ENCODE assay signal across 19 cellular contexts in genomic region chr10:6973904-6974303, GRCh38.
DNase-seq lines count a peak whose midpoint lies in the region; ATAC-seq and TF ChIP-seq lines count a peak whose summit lies in the region.
"Had no signal": no experiment of that assay in that cellular context is flagged by ENCODE, and none has a peak within 500 bp of the region (broad histone marks: within the 10 kb centered on the region; RNA-seq: fewer than 3 reads in every experiment).

No MANE protein-coding gene starts in this region.

- H3K9me3 ChIP-seq in BLaER1 treated with 17β-estradiol and CSF1 and Interleukin-3, amounts not matched to agents 10 nM and 100 nM (replicated peaks in 1 of 11), result peaks cover 8 to 27% (median 9%) of the 10 kb centered on the region in 11 experiments; a peak in 20 of 22 replicates
- H3K9me3 ChIP-seq in DND-41 (ENCODE audit: insufficient read depth, low read length, severe bottlenecking) (peaks cover 8% of the 10 kb centered on the region), T-helper 17 cell (ENCODE audit: control insufficient read depth, low read length, poor library complexity, severe bottlenecking) (no peaks in the 10 kb centered on the region)
- H3K9me3 ChIP-seq: BE2C, thoracic aorta had no signal

- DNase-seq in DND-41 (peak; percentile 85), T-helper 17 cell (no peak), medulla oblongata (ENCODE audit: extremely low spot score) (peak; percentile 42), NCI-H187 (lab: John Stamatoyannopoulos, UW) (no peak), NCI-H446 (lab: John Stamatoyannopoulos, UW) (no peak)
- DNase-seq: activated CD4-positive, CD25-positive, alpha-beta regulatory T cell; activated T-cell treated with anti-CD3 and anti-CD28 coated beads, Interleukin-2, amount 50 U/mL, for 1 hour; BE2C; GOT3; left ventricle myocardium superior; NCI-H146; NCI-H226 had no signal

- H3K79me2 ChIP-seq in DND-41 (ENCODE audit: insufficient read depth, low read length), result no peaks in the 10 kb centered on the region

- no peaks in the 10 kb centered on the region for H3K36me3 Mint-ChIP-seq in T-helper 17 cell (ENCODE audit: low read depth)

- H3K4me1 Mint-ChIP-seq in T-helper 17 cell, result peaks cover 12% of the 10 kb centered on the region

- H3K36me3 ChIP-seq in BLaER1 treated with 17β-estradiol and CSF1 and Interleukin-3, amounts not matched to agents 10 nM and 100 nM, result no peaks in the 10 kb centered on the region
- no peaks in the 10 kb centered on the region for H3K36me3 ChIP-seq in DND-41 (ENCODE audit: insufficient read depth, low read length)
- H3K36me3 ChIP-seq: BE2C, cardiac muscle cell, thoracic aorta had no signal

- H3K27ac ChIP-seq in BLaER1 treated with 17β-estradiol and CSF1 and Interleukin-3, amounts not matched to agents 10 nM and 100 nM, result peak overlapping the region in 3 of 11 experiments; percentile 0 to 22 (median 15); a peak in 2 of 22 replicates
- H3K27ac ChIP-seq in DND-41 (ENCODE audit: low read length), result peak overlapping the region; percentile 86
- H3K27ac ChIP-seq: cardiac muscle cell, thoracic aorta had no signal

- ATAC-seq in DND-41 (ENCODE audit: insufficient read depth, low read depth), result peak; percentile 100
- peak; percentile 72 for ATAC-seq in T-helper 17 cell
- no peak for ATAC-seq in HG02571 (IDR thresholded peaks at IDR 0.05; ENCODE audit: unreplicated experiment)
- no peak for ATAC-seq in HG02642 (IDR thresholded peaks at IDR 0.05; ENCODE audit: poor library complexity, unreplicated experiment)
- ATAC-seq: left ventricle myocardium superior, Right ventricle myocardium inferior had no signal

- no peaks in the 10 kb centered on the region for H3K27me3 ChIP-seq in BLaER1 treated with 17β-estradiol and CSF1 and Interleukin-3, amounts not matched to agents 10 nM and 100 nM
- H3K27me3 ChIP-seq in DND-41 (ENCODE audit: insufficient read depth, low read length, poor library complexity), result no peaks in the 10 kb centered on the region
- H3K27me3 ChIP-seq: BE2C, cardiac muscle cell had no signal

- H3K27ac Mint-ChIP-seq in T-helper 17 cell, result peak overlapping the region; percentile 82
- H3K27ac Mint-ChIP-seq: progenitor cell of endocrine pancreas had no signal

- H3K27me3 Mint-ChIP-seq in T-helper 17 cell, result peaks cover 11% of the 10 kb centered on the region

- peak overlapping the region; percentile 59 for H2AFZ ChIP-seq in DND-41 (ENCODE audit: low read depth, low read length)

- H4K20me1 ChIP-seq in BLaER1 treated with 17β-estradiol and CSF1 and Interleukin-3, amounts not matched to agents 10 nM and 100 nM, result no peaks in the 10 kb centered on the region
- H4K20me1 ChIP-seq in DND-41 (ENCODE audit: insufficient read depth, low read length), result no peaks in the 10 kb centered on the region

- peak overlapping the region in 10 of 11 experiments; percentile 0 to 45 (median 36); a peak in 17 of 22 replicates for H3K4me2 ChIP-seq in BLaER1 treated with 17β-estradiol and CSF1 and Interleukin-3, amounts not matched to agents 10 nM and 100 nM
- peak overlapping the region; percentile 47 for H3K4me2 ChIP-seq in DND-41 (ENCODE audit: insufficient read depth, low read length)

- no peak overlapping the region for H3K4me3 ChIP-seq in BLaER1 treated with 17β-estradiol and CSF1 and Interleukin-3, amounts not matched to agents 10 nM and 100 nM
- peak overlapping the region in 1 of 2 experiments; percentile 5; a peak in 1 of 4 replicates for H3K4me3 ChIP-seq in DND-41 (ENCODE audit: low read depth in 1 of 2, low read length in 2 of 2)
- H3K4me3 ChIP-seq: cardiac muscle cell, thoracic aorta had no signal

- H3K9ac ChIP-seq in BLaER1 treated with 17β-estradiol and CSF1 and Interleukin-3, amounts not matched to agents 10 nM and 100 nM, result no peak overlapping the region
- H3K9ac ChIP-seq in DND-41 (ENCODE audit: low read depth, low read length), result peak overlapping the region; percentile 41

- H3K4me1 ChIP-seq in BLaER1 treated with 17β-estradiol and CSF1 and Interleukin-3, amounts not matched to agents 10 nM and 100 nM, result peaks cover 0 to 17% (median 14%) of the 10 kb centered on the region in 10 experiments; a peak in 15 of 20 replicates
- peaks cover 38% of the 10 kb centered on the region for H3K4me1 ChIP-seq in DND-41 (ENCODE audit: insufficient read depth, low read length)
- H3K4me1 ChIP-seq: BE2C had no signal

- no peak overlapping the region for H3K4me3 Mint-ChIP-seq in T-helper 17 cell

- TF ChIP-seq CTCF in DND-41 (IDR thresholded peaks at IDR 0.05; ENCODE audit: borderline replicate concordance, extremely low read depth, low read length, poor library complexity, severe bottlenecking), result no peak

Comparison
In these comparisons a context has a peak if more than half of its experiments do, and no peak if none do; other contexts are left out.
1. ATAC-seq: peak in DND-41 (single experiment) and T-helper 17 cell (single experiment); none in HG02571 (single experiment) and HG02642 (single experiment).
2. DNase-seq: peak in DND-41 (single experiment) and medulla oblongata (single experiment); none in T-helper 17 cell (0 of 3), NCI-H187 (0 of 2) and NCI-H446 (0 of 2).